In the genomic region with DNA sequence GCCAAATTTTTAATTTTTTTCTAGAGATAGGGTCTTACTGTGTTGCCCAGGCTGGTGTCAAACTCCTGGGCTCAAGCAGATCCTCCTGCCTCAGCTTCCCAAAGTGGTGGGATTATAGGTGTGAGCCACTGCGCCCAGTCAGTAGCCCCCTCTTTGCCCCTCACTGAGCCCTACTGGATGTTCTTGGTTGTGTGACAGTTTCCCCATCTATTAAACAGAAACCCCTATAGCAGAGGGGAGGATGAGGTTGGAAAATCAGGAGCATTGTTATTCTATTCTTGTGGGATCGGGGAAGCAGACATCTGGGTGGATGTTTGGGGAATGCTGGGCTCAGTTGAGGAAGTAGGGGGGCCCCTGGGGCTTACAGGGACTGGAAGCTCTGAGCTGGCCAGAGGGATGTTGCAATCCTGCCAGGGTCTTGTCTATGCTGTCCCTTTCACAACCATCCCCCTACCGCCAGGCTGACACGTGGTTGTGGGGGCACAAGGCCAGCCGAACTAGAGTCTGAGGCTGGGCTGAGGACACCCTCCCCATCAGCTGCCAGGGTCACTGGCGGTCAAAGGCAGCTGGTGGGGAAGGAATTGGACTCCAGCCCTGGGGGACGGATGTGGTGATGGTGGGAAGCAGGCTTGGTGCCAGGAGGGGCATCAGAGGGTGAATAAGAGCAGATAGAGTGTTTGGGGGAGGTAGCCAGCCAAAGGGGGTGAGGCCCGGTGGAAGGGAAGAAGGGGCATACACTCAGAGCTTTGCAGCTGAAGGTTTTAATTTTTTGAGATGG, we compare ENCODE assay signal across 1 cellular context.
A peak's percentile ranks its signal among the peaks of the same experiment; 100 is the strongest.
TF ChIP-seq lines count a peak whose summit lies in the region.

No MANE protein-coding gene starts in this region.

TF ChIP-seq in K562, 482 proteins besides CTCF, POLR2A, EP300 and RAD21:
- TF ChIP-seq ZFP1 (CRISPR knock-in tag; IDR thresholded peaks at IDR 0.05) (no peak), IRF1 (CRISPR knock-in tag; IDR thresholded peaks at IDR 0.05; ENCODE audit: borderline replicate concordance) (no peak), HMGXB4 (CRISPR knock-in tag; IDR thresholded peaks at IDR 0.05) (no peak), HNRNPK (IDR thresholded peaks at IDR 0.05; ENCODE audit: low read depth, low read length, poor library complexity, severe bottlenecking) (no peak), FOXM1 (IDR thresholded peaks at IDR 0.05; ENCODE audit: low read depth) (no peak), FOXM1 (CRISPR knock-in tag; IDR thresholded peaks at IDR 0.05; ENCODE audit: low read depth) (no peak), CEBPB (tag; IDR thresholded peaks at IDR 0.05) (0 out of 2 replicates have a peak, but pooled peaks have one; percentile 18)
- TF ChIP-seq, protein P1, sequence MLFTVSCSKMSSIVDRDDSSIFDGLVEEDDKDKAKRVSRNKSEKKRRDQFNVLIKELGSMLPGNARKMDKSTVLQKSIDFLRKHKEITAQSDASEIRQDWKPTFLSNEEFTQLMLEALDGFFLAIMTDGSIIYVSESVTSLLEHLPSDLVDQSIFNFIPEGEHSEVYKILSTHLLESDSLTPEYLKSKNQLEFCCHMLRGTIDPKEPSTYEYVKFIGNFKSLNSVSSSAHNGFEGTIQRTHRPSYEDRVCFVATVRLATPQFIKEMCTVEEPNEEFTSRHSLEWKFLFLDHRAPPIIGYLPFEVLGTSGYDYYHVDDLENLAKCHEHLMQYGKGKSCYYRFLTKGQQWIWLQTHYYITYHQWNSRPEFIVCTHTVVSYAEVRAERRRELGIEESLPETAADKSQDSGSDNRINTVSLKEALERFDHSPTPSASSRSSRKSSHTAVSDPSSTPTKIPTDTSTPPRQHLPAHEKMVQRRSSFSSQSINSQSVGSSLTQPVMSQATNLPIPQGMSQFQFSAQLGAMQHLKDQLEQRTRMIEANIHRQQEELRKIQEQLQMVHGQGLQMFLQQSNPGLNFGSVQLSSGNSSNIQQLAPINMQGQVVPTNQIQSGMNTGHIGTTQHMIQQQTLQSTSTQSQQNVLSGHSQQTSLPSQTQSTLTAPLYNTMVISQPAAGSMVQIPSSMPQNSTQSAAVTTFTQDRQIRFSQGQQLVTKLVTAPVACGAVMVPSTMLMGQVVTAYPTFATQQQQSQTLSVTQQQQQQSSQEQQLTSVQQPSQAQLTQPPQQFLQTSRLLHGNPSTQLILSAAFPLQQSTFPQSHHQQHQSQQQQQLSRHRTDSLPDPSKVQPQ (CRISPR knock-in tag; IDR thresholded peaks at IDR 0.05; ENCODE audit: borderline replicate concordance) = no peak
